In the genomic region with DNA sequence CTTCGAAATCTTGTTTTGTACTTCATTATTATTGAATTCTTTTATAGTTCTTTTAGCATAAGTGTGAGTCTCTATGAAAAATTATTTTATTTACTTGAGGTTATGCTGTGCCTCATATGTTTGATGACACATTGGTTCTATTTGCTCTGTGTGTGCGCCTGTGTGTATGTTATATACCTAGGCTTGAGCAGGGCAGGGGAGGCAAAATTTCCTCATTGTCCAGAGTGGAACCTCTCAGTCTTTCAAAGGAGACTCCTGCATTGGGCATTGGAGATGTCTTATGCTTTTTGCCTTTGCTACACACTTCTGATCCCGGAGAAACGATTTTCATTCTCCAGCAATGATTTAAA, we compare ENCODE assay signal across 29 cellular contexts.
"Had no signal": no experiment of that assay in that cellular context is flagged by ENCODE, and none has a peak within 500 bp of the region (broad histone marks: within the 10 kb centered on the region; RNA-seq: fewer than 3 reads in every experiment).

No MANE protein-coding gene starts in this region.

- ATAC-seq: naive thymus-derived CD8-positive, alpha-beta T cell; natural killer cell treated with Interleukin-12 subunit alpha and Interleukin-12 subunit beta and Interleukin-15 and Interleukin-18, amount 100 ng/mL, for 72 hours; psoas muscle; right cardiac atrium; right lobe of liver; stimulated activated effector memory CD8-positive, alpha-beta T cell treated with anti-CD3 and anti-CD28 coated beads, Interleukin-12 subunit alpha, Interleukin-12 subunit beta, amount 100 ng/mL, for 72 hours; stimulated activated naive B cell treated with anti-CD40 and anti-IgM and Interleukin-4, amounts not matched to agents 10 μg/mL and 1 μg/mL and 100 μg/mL, for 72 hours; upper lobe of right lung had no signal

- DNase-seq: naive thymus-derived CD8-positive, alpha-beta T cell; occipital lobe; ovary; posterior cingulate gyrus; psoas muscle; right cardiac atrium; right lobe of liver; sigmoid colon; small intestine; stimulated activated CD4-positive, alpha-beta T cell treated with anti-CD3 and anti-CD28 coated beads, Interleukin-15, amount 100 ng/mL, for 24 hours; stimulated activated CD4-positive, alpha-beta T cell treated with anti-CD3 and anti-CD28 coated beads, Interleukin-2, amount 100 ng/mL, for 24 hours; stimulated activated CD4-positive, alpha-beta T cell treated with anti-CD3 and anti-CD28 coated beads, Interleukin-2, amount 100 ng/mL, for 48 hours; stimulated activated CD4-positive, alpha-beta T cell treated with anti-CD3 and anti-CD28 coated beads, Interleukin-4, amount 100 ng/mL, for 24 hours; stimulated activated naive B cell treated with anti-CD40 and anti-IgM and Interleukin-4, amounts not matched to agents 10 μg/mL and 1 μg/mL and 100 μg/mL, for 72 hours; stimulated activated naive CD4-positive, alpha-beta T cell treated with Interleukin-2 at 50 U/mL for 16 hours; stomach; testis; tibial artery; transverse colon; upper lobe of right lung; uterus had no signal

- H3K4me1 Mint-ChIP-seq: neural progenitor cell; stimulated activated effector memory CD8-positive, alpha-beta T cell treated with anti-CD3 and anti-CD28 coated beads, Interleukin-12 subunit alpha, Interleukin-12 subunit beta, amount 100 ng/mL, for 72 hours had no signal

- H3K27me3 ChIP-seq: neural progenitor cell, ovary, right lobe of liver, sigmoid colon, stomach, suprapubic skin, testis, tibial artery, transverse colon, upper lobe of right lung, uterus had no signal

- H3K4me2 ChIP-seq: neural progenitor cell had no signal

- H3K9me3 ChIP-seq: ovary, psoas muscle, right lobe of liver, sigmoid colon, stomach, suprapubic skin, testis, tibial artery, transverse colon, upper lobe of right lung, uterus had no signal

- H3K4me3 Mint-ChIP-seq: naive thymus-derived CD8-positive, alpha-beta T cell; natural killer cell treated with Interleukin-12 subunit alpha and Interleukin-12 subunit beta and Interleukin-15 and Interleukin-18, amount 100 ng/mL, for 72 hours; neural progenitor cell; stimulated activated effector memory CD8-positive, alpha-beta T cell treated with anti-CD3 and anti-CD28 coated beads, Interleukin-12 subunit alpha, Interleukin-12 subunit beta, amount 100 ng/mL, for 72 hours; stimulated activated naive B cell treated with anti-CD40 and anti-IgM and Interleukin-4, amounts not matched to agents 10 μg/mL and 1 μg/mL and 100 μg/mL, for 72 hours; stimulated activated naive CD8-positive, alpha-beta T cell treated with anti-CD3 and anti-CD28 coated beads, Interleukin-15, Interleukin-2, amounts not matched to agents 100 ng/mL and 50 ng/mL, for 24 hours; type B pancreatic cell had no signal

- H3K4me1 ChIP-seq: psoas muscle, sigmoid colon, stomach, suprapubic skin, testis, tibial artery, transverse colon, upper lobe of right lung, uterus had no signal

- H3K27ac Mint-ChIP-seq: natural killer cell treated with Interleukin-12 subunit alpha and Interleukin-12 subunit beta and Interleukin-15 and Interleukin-18, amount 100 ng/mL, for 72 hours; neural progenitor cell; progenitor cell of endocrine pancreas; stimulated activated effector memory CD8-positive, alpha-beta T cell treated with anti-CD3 and anti-CD28 coated beads, Interleukin-12 subunit alpha, Interleukin-12 subunit beta, amount 100 ng/mL, for 72 hours; stimulated activated naive B cell treated with anti-CD40 and anti-IgM and Interleukin-4, amounts not matched to agents 10 μg/mL and 1 μg/mL and 100 μg/mL, for 72 hours; stimulated activated naive CD8-positive, alpha-beta T cell treated with anti-CD3 and anti-CD28 coated beads, Interleukin-15, Interleukin-2, amounts not matched to agents 100 ng/mL and 50 ng/mL, for 24 hours; type B pancreatic cell had no signal

- H3K9me3 Mint-ChIP-seq: naive thymus-derived CD8-positive, alpha-beta T cell; natural killer cell treated with Interleukin-12 subunit alpha and Interleukin-12 subunit beta and Interleukin-15 and Interleukin-18, amount 100 ng/mL, for 72 hours; neural progenitor cell; stimulated activated effector memory CD8-positive, alpha-beta T cell treated with anti-CD3 and anti-CD28 coated beads, Interleukin-12 subunit alpha, Interleukin-12 subunit beta, amount 100 ng/mL, for 72 hours; stimulated activated naive B cell treated with anti-CD40 and anti-IgM and Interleukin-4, amounts not matched to agents 10 μg/mL and 1 μg/mL and 100 μg/mL, for 72 hours; stimulated activated naive CD8-positive, alpha-beta T cell treated with anti-CD3 and anti-CD28 coated beads, Interleukin-15, Interleukin-2, amounts not matched to agents 100 ng/mL and 50 ng/mL, for 24 hours; type B pancreatic cell had no signal

- FAIRE-seq: small intestine had no signal

- H3K4me3 ChIP-seq: neural progenitor cell, ovary, psoas muscle, right lobe of liver, sigmoid colon, stomach, suprapubic skin, testis, tibial artery, transverse colon, upper lobe of right lung, uterus had no signal

- H3K9ac ChIP-seq: neural progenitor cell, parathyroid adenoma had no signal

- H3K36me3 Mint-ChIP-seq: naive thymus-derived CD8-positive, alpha-beta T cell; natural killer cell treated with Interleukin-12 subunit alpha and Interleukin-12 subunit beta and Interleukin-15 and Interleukin-18, amount 100 ng/mL, for 72 hours; neural progenitor cell; stimulated activated effector memory CD8-positive, alpha-beta T cell treated with anti-CD3 and anti-CD28 coated beads, Interleukin-12 subunit alpha, Interleukin-12 subunit beta, amount 100 ng/mL, for 72 hours; type B pancreatic cell had no signal

- H2AFZ ChIP-seq: neural progenitor cell, parathyroid adenoma had no signal

- H3K27ac ChIP-seq: neural progenitor cell, ovary, parathyroid adenoma, psoas muscle, right lobe of liver, sigmoid colon, stomach, suprapubic skin, testis, tibial artery, transverse colon, upper lobe of right lung, uterus had no signal

- H3K27me3 Mint-ChIP-seq: natural killer cell treated with Interleukin-12 subunit alpha and Interleukin-12 subunit beta and Interleukin-15 and Interleukin-18, amount 100 ng/mL, for 72 hours; progenitor cell of endocrine pancreas; stimulated activated naive B cell treated with anti-CD40 and anti-IgM and Interleukin-4, amounts not matched to agents 10 μg/mL and 1 μg/mL and 100 μg/mL, for 72 hours; type B pancreatic cell had no signal

- H3K36me3 ChIP-seq: neural progenitor cell, ovary, right lobe of liver, sigmoid colon, stomach, suprapubic skin, tibial artery, transverse colon, upper lobe of right lung had no signal
